ENCODE assay signal across 6 cellular contexts in the genomic region with DNA sequence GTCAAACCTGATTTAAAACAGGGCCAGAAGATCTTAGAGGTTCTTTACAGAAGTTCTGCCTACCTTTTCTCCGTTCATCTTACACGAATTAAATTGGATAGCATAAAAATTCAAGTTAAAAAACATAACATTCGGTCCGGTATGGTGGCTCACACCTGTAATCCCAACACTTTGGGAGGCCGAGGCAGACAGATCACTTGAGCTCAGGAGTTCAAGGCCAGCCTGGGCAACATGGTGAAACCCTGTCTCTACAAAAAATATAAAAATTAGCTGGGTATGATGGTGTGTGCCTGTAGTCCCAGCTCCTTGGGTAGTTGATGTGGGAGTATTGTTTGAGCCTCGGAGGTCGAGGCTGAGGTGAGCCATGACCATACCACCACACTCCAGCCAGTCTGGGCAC.
DNase-seq lines count a peak whose midpoint lies in the region; ATAC-seq and TF ChIP-seq lines count a peak whose summit lies in the region.
"Not testable (repeated sequence)": the region's sequence is repeated elsewhere in the genome, so short reads cannot be mapped to it uniquely, and the experiment has no call there.

No MANE protein-coding gene starts in this region.

- not testable (repeated sequence) for H3K27me3 Mint-ChIP-seq in IgD-negative memory B cell; activated CD4-positive, alpha-beta T cell treated with anti-CD3 and anti-CD28 coated beads for 36 hours; activated naive CD8-positive, alpha-beta T cell; effector memory CD8-positive, alpha-beta T cell; mesothelial cell of epicardium (ENCODE audit: low read depth); stimulated activated memory B cell treated with anti-CD40 and anti-IgM and Interleukin-4, amounts not matched to agents 10 μg/mL and 1 μg/mL and 100 μg/mL, for 72 hours

- not testable (repeated sequence) for ATAC-seq in activated CD4-positive, alpha-beta T cell treated with anti-CD3 and anti-CD28 coated beads for 36 hours; effector memory CD8-positive, alpha-beta T cell (replicated peaks); stimulated activated memory B cell treated with anti-CD40 and anti-IgM and Interleukin-4, amounts not matched to agents 10 μg/mL and 1 μg/mL and 100 μg/mL, for 72 hours

- CTCF ChIA-PET in activated CD4-positive, alpha-beta T cell treated with anti-CD3 and anti-CD28 coated beads for 36 hours (lab: Charles Lee) = interaction anchor here (1.0 kb wide), 1 partner anchor 77 kb away, joined by 3 read pairs; no protein-coding TSS in a partner anchor

- POLR2A ChIA-PET in activated CD4-positive, alpha-beta T cell treated with anti-CD3 and anti-CD28 coated beads for 36 hours (lab: Charles Lee) = not testable (repeated sequence)

- intact Hi-C loops in activated CD4-positive, alpha-beta T cell treated with anti-CD3 and anti-CD28 coated beads for 36 hours (cut with DNase I, micrococcal nuclease) = not testable (repeated sequence)

- not testable (repeated sequence) for TF ChIP-seq CTCF in mesothelial cell of epicardium (IDR thresholded peaks at IDR 0.05; ENCODE audit: unreplicated experiment)

- H3K9me3 Mint-ChIP-seq in IgD-negative memory B cell; activated CD4-positive, alpha-beta T cell treated with anti-CD3 and anti-CD28 coated beads for 36 hours (ENCODE audit: low read depth); activated naive CD8-positive, alpha-beta T cell (ENCODE audit: low read depth); effector memory CD8-positive, alpha-beta T cell; mesothelial cell of epicardium; stimulated activated memory B cell treated with anti-CD40 and anti-IgM and Interleukin-4, amounts not matched to agents 10 μg/mL and 1 μg/mL and 100 μg/mL, for 72 hours: not testable (repeated sequence)

- H3K4me1 Mint-ChIP-seq in IgD-negative memory B cell (peaks cover 63 to 67% (median 63%) of the 10 kb centered on the region in 3 donors), mesothelial cell of epicardium (peaks cover 56% of the 10 kb centered on the region)
- peaks cover 56% of the 10 kb centered on the region for H3K4me1 Mint-ChIP-seq in activated CD4-positive, alpha-beta T cell treated with anti-CD3 and anti-CD28 coated beads for 36 hours
- H3K4me1 Mint-ChIP-seq in activated naive CD8-positive, alpha-beta T cell (ENCODE audit: low read depth) = peaks cover 64% of the 10 kb centered on the region
- H3K4me1 Mint-ChIP-seq in effector memory CD8-positive, alpha-beta T cell (ENCODE audit: low read depth in 2 of 2) = peaks cover 27 to 53% of the 10 kb centered on the region in 2 donors
- H3K4me1 Mint-ChIP-seq in stimulated activated memory B cell treated with anti-CD40 and anti-IgM and Interleukin-4, amounts not matched to agents 10 μg/mL and 1 μg/mL and 100 μg/mL, for 72 hours = peaks cover 91% of the 10 kb centered on the region

- DNase-seq in activated CD4-positive, alpha-beta T cell treated with anti-CD3 and anti-CD28 coated beads for 36 hours; effector memory CD8-positive, alpha-beta T cell; mesothelial cell of epicardium (ENCODE audit: low spot score in 2 of 2, unreplicated experiment in 2 of 2): not testable (repeated sequence)

- peak overlapping the region in 2 of 4 donors; percentile 30 to 63 for H3K4me3 Mint-ChIP-seq in IgD-negative memory B cell
- not testable (repeated sequence) for H3K4me3 Mint-ChIP-seq in activated CD4-positive, alpha-beta T cell treated with anti-CD3 and anti-CD28 coated beads for 36 hours; activated naive CD8-positive, alpha-beta T cell; effector memory CD8-positive, alpha-beta T cell; mesothelial cell of epicardium; stimulated activated memory B cell treated with anti-CD40 and anti-IgM and Interleukin-4, amounts not matched to agents 10 μg/mL and 1 μg/mL and 100 μg/mL, for 72 hours

- H3K36me3 Mint-ChIP-seq in IgD-negative memory B cell; activated naive CD8-positive, alpha-beta T cell; mesothelial cell of epicardium: not testable (repeated sequence)
- H3K36me3 Mint-ChIP-seq in activated CD4-positive, alpha-beta T cell treated with anti-CD3 and anti-CD28 coated beads for 36 hours (ENCODE audit: low read depth) = peaks cover 29% of the 10 kb centered on the region
- H3K36me3 Mint-ChIP-seq in effector memory CD8-positive, alpha-beta T cell (ENCODE audit: insufficient read depth) = peaks cover 16% of the 10 kb centered on the region
- peaks cover 48% of the 10 kb centered on the region for H3K36me3 Mint-ChIP-seq in stimulated activated memory B cell treated with anti-CD40 and anti-IgM and Interleukin-4, amounts not matched to agents 10 μg/mL and 1 μg/mL and 100 μg/mL, for 72 hours

- peak overlapping the region in 2 of 3 donors; percentile 4 to 51 for H3K27ac Mint-ChIP-seq in IgD-negative memory B cell
- H3K27ac Mint-ChIP-seq in activated CD4-positive, alpha-beta T cell treated with anti-CD3 and anti-CD28 coated beads for 36 hours = peak overlapping the region; percentile 47
- peak overlapping the region; percentile 81 for H3K27ac Mint-ChIP-seq in activated naive CD8-positive, alpha-beta T cell
- peak overlapping the region; percentile 39 to 71 for H3K27ac Mint-ChIP-seq in effector memory CD8-positive, alpha-beta T cell
- H3K27ac Mint-ChIP-seq in mesothelial cell of epicardium = peak overlapping the region; percentile 58
- H3K27ac Mint-ChIP-seq in stimulated activated memory B cell treated with anti-CD40 and anti-IgM and Interleukin-4, amounts not matched to agents 10 μg/mL and 1 μg/mL and 100 μg/mL, for 72 hours = peak overlapping the region; percentile 30

Comparison
In these comparisons a context has a peak if more than half of its experiments do, and no peak if none do; other contexts are left out.
1. H3K27ac Mint-ChIP-seq: peak in every context shown above with its lines; median percentile 81 in activated naive CD8-positive, alpha-beta T cell; 58 in mesothelial cell of epicardium; 55 in effector memory CD8-positive, alpha-beta T cell; 47 in activated CD4-positive, alpha-beta T cell treated with anti-CD3 and anti-CD28 coated beads for 36 hours; 30 in stimulated activated memory B cell treated with anti-CD40 and anti-IgM and Interleukin-4, amounts not matched to agents 10 μg/mL and 1 μg/mL and 100 μg/mL, for 72 hours; 28 in IgD-negative memory B cell.